22 cellular contexts compared by ENCODE assay signal in genomic region chr2:11215407-11215806, GRCh38.
DNase-seq lines count a peak whose midpoint lies in the region; ATAC-seq and FAIRE-seq lines count a peak whose summit lies in the region.
"Had no signal": no experiment of that assay in that cellular context is flagged by ENCODE, and none has a peak within 500 bp of the region (broad histone marks: within the 10 kb centered on the region; RNA-seq: fewer than 3 reads in every experiment).

No MANE protein-coding gene starts in this region.

- no peaks in the 10 kb centered on the region; the same call in none of the 2 replicates for H3K27me3 ChIP-seq in SJSA1 (replicated peaks)
- no peaks in the 10 kb centered on the region for H3K27me3 ChIP-seq in CD8-positive, alpha-beta memory T cell (ENCODE audit: insufficient read depth, low read length, poor library complexity, severe bottlenecking)
- H3K27me3 ChIP-seq: BLaER1 had no signal

- no peaks in the 10 kb centered on the region for H3K27me3 Mint-ChIP-seq in CD8-positive, alpha-beta memory T cell
- H3K27me3 Mint-ChIP-seq: B cell; CD4-positive, CD25-positive, alpha-beta regulatory T cell had no signal

- H3K27ac Mint-ChIP-seq in CD8-positive, alpha-beta memory T cell: no peak overlapping the region
- H3K27ac Mint-ChIP-seq: B cell; CD4-positive, CD25-positive, alpha-beta regulatory T cell; CD8-positive, alpha-beta T cell; GM23338; HFFc6 had no signal

- H3K4me1 ChIP-seq in SJSA1 (replicated peaks): peaks cover 19% of the 10 kb centered on the region
- H3K4me1 ChIP-seq in CD8-positive, alpha-beta memory T cell (ENCODE audit: insufficient read depth, low read length): no peaks in the 10 kb centered on the region
- H3K4me1 ChIP-seq: BLaER1, HAP-1 had no signal

- H3K36me3 ChIP-seq in SJSA1: peaks cover 79% of the 10 kb centered on the region
- H3K36me3 ChIP-seq in CD8-positive, alpha-beta memory T cell (ENCODE audit: insufficient read depth, low read length): peaks cover 14% of the 10 kb centered on the region

- no peak overlapping the region for H3K4me3 ChIP-seq in SJSA1
- no peak overlapping the region for H3K4me3 ChIP-seq in CD8-positive, alpha-beta memory T cell (ENCODE audit: low read length)
- H3K4me3 ChIP-seq: BLaER1, GM23338, HAP-1 had no signal

- H3K27ac ChIP-seq in SJSA1: peak overlapping the region; percentile 31; the same call in 1 of the 2 replicates
- H3K27ac ChIP-seq in CD8-positive, alpha-beta memory T cell (ENCODE audit: low read depth, low read length): no peak overlapping the region
- H3K27ac ChIP-seq: BLaER1, C4-2B had no signal

- ATAC-seq in GM19467 (IDR thresholded peaks at IDR 0.05; ENCODE audit: unreplicated experiment): no peak
- ATAC-seq: CD8-positive, alpha-beta T cell; GM23338 had no signal

- no peaks in the 10 kb centered on the region for H3K4me1 Mint-ChIP-seq in CD8-positive, alpha-beta memory T cell
- H3K4me1 Mint-ChIP-seq: B cell; CD4-positive, CD25-positive, alpha-beta regulatory T cell; GM23338 had no signal

- CTCF ChIA-PET in CD8-positive, alpha-beta memory T cell (lab: Charles Lee): no interaction called here

- DNase-seq in SJSA1 (ENCODE audit: low read depth in 1 of 2, low spot score in 2 of 2) (no peak), amniotic stem cell (lab: John Stamatoyannopoulos, UW) (no peak)
- DNase-seq in stimulated activated CD4-positive, alpha-beta T cell treated with anti-CD3 and anti-CD28 coated beads, Interleukin-1b, Interleukin-23, amount 100 ng/mL, for 48 hours: no peak
- no peak for DNase-seq in CD8-positive, alpha-beta memory T cell
- DNase-seq: 8988T; CD4-positive, CD25-positive, alpha-beta regulatory T cell; CD8-positive, alpha-beta T cell; DMS 273 treated with DMSO at 0.1 percent for 48 hours; DMS79; EL; HFFc6 had no signal

- FAIRE-seq in A204.1 (lab: Jason Lieb, UNC): peak; percentile 46
- FAIRE-seq in G401.6 (lab: Jason Lieb, UNC): peak; percentile 47
- peak; percentile 43 for FAIRE-seq in islet of Langerhans (lab: Jason Lieb, UNC)
- FAIRE-seq: D721Med, GM12892 had no signal

- H3K9me3 ChIP-seq in SJSA1 (replicated peaks): no peaks in the 10 kb centered on the region
- no peaks in the 10 kb centered on the region for H3K9me3 ChIP-seq in CD8-positive, alpha-beta memory T cell (ENCODE audit: low read length)
- H3K9me3 ChIP-seq: BLaER1, HAP-1 had no signal

- H3K36me3 Mint-ChIP-seq in CD8-positive, alpha-beta memory T cell: peaks cover 13 to 76% (median 23%) of the 10 kb centered on the region in 3 donors

- POLR2A ChIA-PET in CD8-positive, alpha-beta memory T cell (lab: Charles Lee): no interaction called here

- H3K4me3 Mint-ChIP-seq in CD8-positive, alpha-beta memory T cell: no peak overlapping the region
- H3K4me3 Mint-ChIP-seq: B cell; CD4-positive, CD25-positive, alpha-beta regulatory T cell; CD8-positive, alpha-beta T cell; GM23338; HFFc6 had no signal

- H3K9me3 Mint-ChIP-seq in CD8-positive, alpha-beta memory T cell: no peaks in the 10 kb centered on the region
- H3K9me3 Mint-ChIP-seq: CD4-positive, CD25-positive, alpha-beta regulatory T cell; CD8-positive, alpha-beta T cell; GM23338; HFFc6 had no signal
